8 cellular contexts compared by ENCODE assay signal in genomic region chr9:136601250-136601973, GRCh38. TPM values are rescaled to one million over a fixed set of nuclear protein-coding genes. Genes with fewer than 3 reads are reported as not detected.
A peak's percentile ranks its signal among the peaks of the same experiment; 100 is the strongest.
DNase-seq lines count a peak whose midpoint lies in the region; ATAC-seq, FAIRE-seq and TF ChIP-seq lines count a peak whose summit lies in the region.
"Not testable (repeated sequence)": the region's sequence is repeated elsewhere in the genome, so short reads cannot be mapped to it uniquely, and the experiment has no call there.

No MANE protein-coding gene starts in this region.

- not testable (repeated sequence) for H3K27me3 ChIP-seq in BLaER1; H9 (ENCODE audit: insufficient read depth, low read length); RWPE2 (ENCODE audit: insufficient read depth, poor library complexity, severe bottlenecking)

- WGBS in H9 (ENCODE audit: extremely low coverage, insufficient read length, low lambda C conversion rate): no CpG with 5 or more reads among the region's 31 CpGs

- peak overlapping the region; percentile 99 for H3K4me2 ChIP-seq in BLaER1
- H3K4me2 ChIP-seq in H9 (ENCODE audit: insufficient read depth, insufficient read length, low read length): not testable (repeated sequence)

- not testable (repeated sequence) for H2BK120ac ChIP-seq in H9 (ENCODE audit: low read depth, low read length, poor library complexity, severe bottlenecking)

- not testable (repeated sequence) for H3K18ac ChIP-seq in H9 (ENCODE audit: insufficient read length, low read depth, low read length)

- CTCF ChIA-PET in MCF 10A (lab: Yijun Ruan, JAX): interaction anchor here (1.1 kb wide), 1 partner anchor 428 kb away, joined by 3 read pairs; no protein-coding TSS in a partner anchor

- not testable (repeated sequence) for H2BK15ac ChIP-seq in H9 (ENCODE audit: low read depth, low read length)

- DNase-seq in H9; RWPE2 (ENCODE audit: low spot score); MCF 10A (ENCODE audit: unreplicated experiment); epithelial cell of prostate (ENCODE audit: low read depth, low spot score); progenitor cell of endocrine pancreas (ENCODE audit: low spot score, unreplicated experiment): not testable (repeated sequence)
- DNase-seq in NCI-H2171 (lab: John Stamatoyannopoulos, UW) (peak; percentile 58), kidney (peak; percentile 69)

- not testable (repeated sequence) for H3K9me3 ChIP-seq in BLaER1; H9 (ENCODE audit: control insufficient read depth, low read depth, low read length); RWPE2 (ENCODE audit: severe bottlenecking); kidney (ENCODE audit: control insufficient read depth in 1 of 2, low read length in 2 of 2)

- H3K4me3 Mint-ChIP-seq in H9; MCF 10A (ENCODE audit: unreplicated experiment); progenitor cell of endocrine pancreas (ENCODE audit: low read depth): not testable (repeated sequence)

- H3K36me3 ChIP-seq in BLaER1; RWPE2 (ENCODE audit: low read depth); kidney (ENCODE audit: control insufficient read depth in 1 of 2, insufficient read depth in 2 of 2, low read length in 2 of 2): not testable (repeated sequence)

- H3K14ac ChIP-seq in H9 (ENCODE audit: insufficient read depth, low read length): not testable (repeated sequence)

- BruUV-seq in MCF 10A (replicated peaks; lab: Mats Ljungman, UMichigan): not testable (repeated sequence)

- not testable (repeated sequence) for H3K23ac ChIP-seq in H9 (ENCODE audit: insufficient read length, low read depth, low read length)

- not testable (repeated sequence) for FAIRE-seq in kidney (lab: Jason Lieb, UNC)

- H4K91ac ChIP-seq in H9 (ENCODE audit: insufficient read length, low read depth, low read length): not testable (repeated sequence)

- TF ChIP-seq CTCF in H9 (conservative IDR thresholded peaks at IDR 0.05); RWPE2 (IDR thresholded peaks at IDR 0.05; ENCODE audit: poor library complexity, severe bottlenecking); MCF 10A (IDR thresholded peaks at IDR 0.05; ENCODE audit: unreplicated experiment); kidney (IDR thresholded peaks at IDR 0.05; ENCODE audit: borderline replicate concordance, extremely low read depth, insufficient read depth); progenitor cell of endocrine pancreas (IDR thresholded peaks at IDR 0.05; ENCODE audit: unreplicated experiment): not testable (repeated sequence)

- not testable (repeated sequence) for H3K23me2 ChIP-seq in H9 (ENCODE audit: insufficient read length, low read depth, low read length, poor library complexity, severe bottlenecking)

- H3K27ac Mint-ChIP-seq in H9 (peak overlapping the region in 2 of 3 experiments; percentile 29 to 93; a peak in 4 of 7 replicates), MCF 10A (ENCODE audit: low read depth, unreplicated experiment) (peak overlapping the region; percentile 88), progenitor cell of endocrine pancreas (peak overlapping the region; percentile 7)

- H2BK5ac ChIP-seq in H9 (ENCODE audit: insufficient read length, low read length): not testable (repeated sequence)

- not testable (repeated sequence) for H4K20me1 ChIP-seq in BLaER1; H9 (ENCODE audit: control insufficient read depth, insufficient read depth, insufficient read length)

- not testable (repeated sequence) for H4K8ac ChIP-seq in H9 (replicated peaks; ENCODE audit: insufficient read length, low read depth, low read length)

- not testable (repeated sequence) for H4K5ac ChIP-seq in H9 (ENCODE audit: insufficient read length, low read depth, low read length)

- H2AFZ ChIP-seq in H9 (ENCODE audit: low read length): not testable (repeated sequence)

- H3K27ac ChIP-seq in BLaER1 (peak overlapping the region; percentile 84), epithelial cell of prostate (peak overlapping the region; percentile 53)
- not testable (repeated sequence) for H3K27ac ChIP-seq in H9 (ENCODE audit: insufficient read length, low read depth, low read length); RWPE2 (ENCODE audit: poor library complexity, severe bottlenecking); kidney (ENCODE audit: low read depth in 2 of 2, low read length in 2 of 2)

- not testable (repeated sequence) for H2AK5ac ChIP-seq in H9 (ENCODE audit: insufficient read length, low read length)

- H3K4me1 ChIP-seq in BLaER1: peaks cover 100% of the 10 kb centered on the region
- H3K4me1 ChIP-seq in H9 (ENCODE audit: insufficient read depth, low read length); kidney (ENCODE audit: control insufficient read depth in 1 of 2, insufficient read depth in 1 of 2, low read depth in 1 of 2, low read length in 2 of 2): not testable (repeated sequence)
- peaks cover 12% of the 10 kb centered on the region for H3K4me1 ChIP-seq in RWPE2 (ENCODE audit: insufficient read depth, poor library complexity, severe bottlenecking)

- peak; percentile 41; the same call in 1 of the 3 replicates for ATAC-seq in RWPE2 (ENCODE audit: low read depth)

- H3K9me3 Mint-ChIP-seq in H9; MCF 10A (ENCODE audit: unreplicated experiment); progenitor cell of endocrine pancreas (ENCODE audit: low read depth): not testable (repeated sequence)

- not testable (repeated sequence) for H3T11ph ChIP-seq in H9 (ENCODE audit: low read length)

- POLR2A ChIA-PET in MCF 10A (lab: Yijun Ruan, JAX): interaction anchor here (0.7 to 1.2 kb wide), 2 partner anchors 13 to 24 kb away, joined by 3 to 6 read pairs; no protein-coding TSS in a partner anchor

- intact Hi-C loops in MCF 10A (cut with micrococcal nuclease); kidney (cut with DNase I): not testable (repeated sequence)

- H3K9ac ChIP-seq in BLaER1: peak overlapping the region; percentile 65; the same call in 1 of the 2 replicates
- H3K9ac ChIP-seq in H9 (ENCODE audit: extremely low read depth, insufficient read length, low read length); kidney (ENCODE audit: low read length in 2 of 2): not testable (repeated sequence)

- H3K4ac ChIP-seq in H9 (ENCODE audit: low read depth, low read length): not testable (repeated sequence)

- not testable (repeated sequence) for H3K27me3 Mint-ChIP-seq in H9 (ENCODE audit: low read depth); MCF 10A (ENCODE audit: insufficient read depth, unreplicated experiment)
- peaks cover 24% of the 10 kb centered on the region for H3K27me3 Mint-ChIP-seq in progenitor cell of endocrine pancreas

- 0 out of 2 replicates have a peak overlapping the region, but pooled peaks have one; percentile 25 for H3K4me3 ChIP-seq in BLaER1
- H3K4me3 ChIP-seq in RWPE2 (ENCODE audit: severe bottlenecking); kidney (ENCODE audit: low read length in 2 of 2): not testable (repeated sequence)

- H2BK12ac ChIP-seq in H9 (ENCODE audit: insufficient read length, low read depth, low read length): not testable (repeated sequence)

- not testable (repeated sequence) for H3K56ac ChIP-seq in H9 (ENCODE audit: insufficient read length, low read depth, low read length)

- not testable (repeated sequence) for H3K79me2 ChIP-seq in H9 (ENCODE audit: insufficient read depth, low read length)

- H2BK20ac ChIP-seq in H9 (ENCODE audit: low read depth, low read length, poor library complexity, severe bottlenecking): not testable (repeated sequence)

- not testable (repeated sequence) for H3K79me1 ChIP-seq in H9 (ENCODE audit: insufficient read depth, low read depth, low read length, poor library complexity, severe bottlenecking)

- peaks cover 9 to 41% of the 10 kb centered on the region in 2 experiments for H3K4me1 Mint-ChIP-seq in H9
- H3K4me1 Mint-ChIP-seq in MCF 10A (ENCODE audit: insufficient read depth, unreplicated experiment): peaks cover 14% of the 10 kb centered on the region
- peaks cover 17% of the 10 kb centered on the region for H3K4me1 Mint-ChIP-seq in progenitor cell of endocrine pancreas (ENCODE audit: low read depth)

- H3K36me3 Mint-ChIP-seq in H9 (ENCODE audit: insufficient read depth in 1 of 3, low read depth in 3 of 3); MCF 10A (ENCODE audit: insufficient read depth, unreplicated experiment); progenitor cell of endocrine pancreas (ENCODE audit: insufficient read depth): not testable (repeated sequence)

RNA-seq across cellular contexts. Expression of gene NOTCH1, which starts 55.6 kb away (rescaled TPM):
- total RNA-seq in H9 (2021) (63.7 and 71.6 TPM in 2 replicates), MCF 10A (2022) (37.5 and 53.4 TPM in 2 replicates), kidney (77.2 TPM), progenitor cell of endocrine pancreas (109 and 130 TPM in 2 replicates)
- 6.5 TPM for polyA plus RNA-seq in kidney (ENCODE audit: insufficient read depth, low read depth, low replicate concordance)

Comparison
In these comparisons a context has a peak if more than half of its experiments do, and no peak if none do; other contexts are left out.
1. H3K27ac Mint-ChIP-seq: peak in every context shown above with its lines; median percentile 88 in MCF 10A; 61 in H9; 7 in progenitor cell of endocrine pancreas.